ENCODE assay signal across 22 cellular contexts in genomic region chr7:155355745-155356144, GRCh38. TPM values are rescaled to one million over a fixed set of nuclear protein-coding genes. Genes with fewer than 3 reads are reported as not detected.
DNase-seq lines count a peak whose midpoint lies in the region; ATAC-seq and TF ChIP-seq lines count a peak whose summit lies in the region.
"Had no signal": no experiment of that assay in that cellular context is flagged by ENCODE, and none has a peak within 500 bp of the region (broad histone marks: within the 10 kb centered on the region; RNA-seq: fewer than 3 reads in every experiment).

No MANE protein-coding gene starts in this region.

- peaks cover 9% of the 10 kb centered on the region for H3K27me3 ChIP-seq in osteoblast (ENCODE audit: insufficient read depth, low read length)
- H3K27me3 ChIP-seq in upper lobe of right lung: peaks cover 46% of the 10 kb centered on the region
- H3K27me3 ChIP-seq in sigmoid colon: peaks cover 7 to 64% (median 22%) of the 10 kb centered on the region in 3 donors

- no peak overlapping the region for H3K27ac ChIP-seq in osteoblast (ENCODE audit: low read depth, low read length)
- no peak overlapping the region for H3K27ac ChIP-seq in upper lobe of right lung
- no peak overlapping the region for H3K27ac ChIP-seq in sigmoid colon
- H3K27ac ChIP-seq: C4-2B, KMS-11, RWPE1 had no signal

- H3K27ac Mint-ChIP-seq in glutamatergic neuron (ENCODE audit: unreplicated experiment): no peak overlapping the region
- H3K27ac Mint-ChIP-seq: CD8-positive, alpha-beta memory T cell; IgD-negative memory B cell had no signal

- TF ChIP-seq EP300 in sigmoid colon (IDR thresholded peaks at IDR 0.05): no peak

- DNase-seq in Right ventricle myocardium inferior (ENCODE audit: missing footprints) (peak; percentile 3), Right ventricle myocardium superior (no peak), glutamatergic neuron (peak; percentile 10), osteoblast (ENCODE audit: insufficient read length, low spot score, missing footprints) (peak; percentile 46), upper lobe of right lung (peak; percentile 34), NCI-H446 (lab: John Stamatoyannopoulos, UW) (no peak), sigmoid colon (no peak)
- no peak for DNase-seq in activated CD8-positive, alpha-beta memory T cell treated with anti-CD3 and anti-CD28 coated beads, Interleukin-2, amount 50 U/mL, for 48 hours
- DNase-seq: DMS153, DND-41, NCI-H1105, NCI-H1436 treated with DMSO at 0.1 percent for 48 hours, NCI-H1930, NCI-H2107, NCI-H526, SIG-M5 had no signal

- TF ChIP-seq CTCF in glutamatergic neuron (IDR thresholded peaks at IDR 0.05; ENCODE audit: partially characterized antibody, unreplicated experiment) (no peak), osteoblast (IDR thresholded peaks at IDR 0.05; ENCODE audit: extremely low read depth, low read depth, low read length) (no peak), upper lobe of right lung (IDR thresholded peaks at IDR 0.05) (no peak), sigmoid colon (IDR thresholded peaks at IDR 0.05) (no peak)

- no peaks in the 10 kb centered on the region for H3K36me3 ChIP-seq in osteoblast (ENCODE audit: insufficient read depth, low read length)
- no peaks in the 10 kb centered on the region for H3K36me3 ChIP-seq in upper lobe of right lung
- H3K36me3 ChIP-seq in sigmoid colon: no peaks in the 10 kb centered on the region

- intact Hi-C loops in Right ventricle myocardium inferior (cut with DNase I): no loop called here
- intact Hi-C loops in Right ventricle myocardium superior (cut with DNase I): no loop called here
- intact Hi-C loops in upper lobe of right lung (cut with DNase I): no loop called here
- intact Hi-C loops in sigmoid colon (cut with DNase I): no loop called here

- H3K4me1 Mint-ChIP-seq in glutamatergic neuron (ENCODE audit: low read depth, unreplicated experiment): peaks cover 3% of the 10 kb centered on the region
- H3K4me1 Mint-ChIP-seq: CD8-positive, alpha-beta memory T cell had no signal

- TF ChIP-seq POLR2A in sigmoid colon (IDR thresholded peaks at IDR 0.05): no peak

- ATAC-seq in Right ventricle myocardium inferior (no peak), Right ventricle myocardium superior (ENCODE audit: poor library complexity) (no peak), upper lobe of right lung (no peak)
- ATAC-seq: Panc1 had no signal

- H3K4me2 ChIP-seq in osteoblast (ENCODE audit: insufficient read depth, low read length): no peak overlapping the region
- H3K4me2 ChIP-seq: KMS-11 had no signal

- no peaks in the 10 kb centered on the region for H3K79me2 ChIP-seq in osteoblast (ENCODE audit: insufficient read depth, low read length)

- H3K4me3 Mint-ChIP-seq in glutamatergic neuron (ENCODE audit: unreplicated experiment): no peak overlapping the region
- H3K4me3 Mint-ChIP-seq: CD8-positive, alpha-beta memory T cell; IgD-negative memory B cell had no signal

- 67 to 70% methylated on average over 8 of the region's 8 CpGs for WGBS in sigmoid colon, 2 donors

- no peaks in the 10 kb centered on the region for H4K20me1 ChIP-seq in osteoblast (ENCODE audit: insufficient read depth, low read length)

- H3K9me3 Mint-ChIP-seq in glutamatergic neuron (ENCODE audit: unreplicated experiment): peaks cover 14% of the 10 kb centered on the region
- H3K9me3 Mint-ChIP-seq: IgD-negative memory B cell had no signal

- H3K4me3 ChIP-seq in osteoblast (ENCODE audit: insufficient read depth, low read length): no peak overlapping the region
- no peak overlapping the region for H3K4me3 ChIP-seq in upper lobe of right lung
- H3K4me3 ChIP-seq in sigmoid colon: no peak overlapping the region

- no peaks in the 10 kb centered on the region for H3K36me3 Mint-ChIP-seq in glutamatergic neuron (ENCODE audit: unreplicated experiment)
- H3K36me3 Mint-ChIP-seq: CD8-positive, alpha-beta memory T cell had no signal

- H3K4me1 ChIP-seq in osteoblast (ENCODE audit: insufficient read depth, low read length): peaks cover 4% of the 10 kb centered on the region
- H3K4me1 ChIP-seq in upper lobe of right lung: no peaks in the 10 kb centered on the region
- H3K4me1 ChIP-seq in sigmoid colon: no peaks in the 10 kb centered on the region

- peaks cover 13% of the 10 kb centered on the region for H3K27me3 Mint-ChIP-seq in glutamatergic neuron (ENCODE audit: unreplicated experiment)

- no peak overlapping the region for H2AFZ ChIP-seq in osteoblast (ENCODE audit: low read length)

- H3K9me3 ChIP-seq in osteoblast (ENCODE audit: low read depth, low read length): no peaks in the 10 kb centered on the region
- H3K9me3 ChIP-seq in upper lobe of right lung: no peaks in the 10 kb centered on the region
- H3K9me3 ChIP-seq in sigmoid colon: no peaks in the 10 kb centered on the region

RNA-seq across cellular contexts. Expression of gene INSIG1, which starts 58.1 kb away (rescaled TPM):
- total RNA-seq in Right ventricle myocardium inferior: 9.4 TPM
- total RNA-seq in Right ventricle myocardium superior: 6.9 TPM
- total RNA-seq in glutamatergic neuron (ENCODE audit: unreplicated experiment): 95.2 TPM
- 835 and 847 TPM in 2 replicates for total RNA-seq in osteoblast
- 90.7 TPM for total RNA-seq in upper lobe of right lung
- 10 to 100 TPM; 33.0 to 77.9 (median 41.5) TPM for total RNA-seq in sigmoid colon
- 100 to 1,000 TPM in 1 of 3 donors, 10 to 100 TPM in 2; 22.2 to 102 (median 39.1) TPM for polyA plus RNA-seq in sigmoid colon

Comparison
In these comparisons a context has a peak if more than half of its experiments do, and no peak if none do; other contexts are left out.
1. DNase-seq: peak in Right ventricle myocardium inferior (single experiment), glutamatergic neuron (single experiment), osteoblast (single experiment) and upper lobe of right lung (single experiment); none in Right ventricle myocardium superior (single experiment), NCI-H446 (0 of 2), sigmoid colon (single experiment) and activated CD8-positive, alpha-beta memory T cell treated with anti-CD3 and anti-CD28 coated beads, Interleukin-2, amount 50 U/mL, for 48 hours (single experiment).